Comparison of ENCODE assay signal across 30 cellular contexts in the genomic region with DNA sequence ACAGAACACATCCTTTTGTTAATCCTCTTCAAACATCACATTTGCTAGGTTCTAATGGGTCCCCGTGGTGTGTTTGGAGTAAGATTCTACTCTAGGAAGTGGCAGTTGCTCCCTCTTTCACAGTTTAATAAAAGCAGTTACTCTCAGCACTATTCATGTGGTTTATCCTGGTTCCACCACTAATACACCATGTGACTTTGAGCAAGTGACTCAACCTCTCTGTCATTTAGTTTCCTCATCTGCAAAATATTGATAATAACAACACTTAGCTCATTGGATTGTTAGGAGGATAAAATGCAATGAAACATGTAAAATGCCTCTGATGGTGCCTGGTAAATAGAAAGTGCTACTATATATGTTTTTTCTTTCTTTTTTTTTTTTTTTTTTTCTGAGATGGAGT.
DNase-seq lines count a peak whose midpoint lies in the region; ATAC-seq and TF ChIP-seq lines count a peak whose summit lies in the region.
"Had no signal": no experiment of that assay in that cellular context is flagged by ENCODE, and none has a peak within 500 bp of the region (broad histone marks: within the 10 kb centered on the region; RNA-seq: fewer than 3 reads in every experiment).

No MANE protein-coding gene starts in this region.

- H4K8ac ChIP-seq in mesenchymal stem cell (ENCODE audit: low read length), result no peak overlapping the region

- no peak overlapping the region for H3K4ac ChIP-seq in mesenchymal stem cell (ENCODE audit: low read depth in 1 of 2, low read length in 2 of 2)

- no peak overlapping the region for H2AK5ac ChIP-seq in mesenchymal stem cell (ENCODE audit: low read length, severe bottlenecking)

- H3K14ac ChIP-seq in mesenchymal stem cell (ENCODE audit: low read length in 2 of 2), result no peak overlapping the region

- H3K23ac ChIP-seq in mesenchymal stem cell (ENCODE audit: low read length in 2 of 2), result no peak overlapping the region

- WGBS in mesenchymal stem cell, result 89% methylated on average over 1 of the region's 1 CpG

- no peaks in the 10 kb centered on the region for H3K79me1 ChIP-seq in mesenchymal stem cell (replicated peaks; ENCODE audit: low read length, poor library complexity, severe bottlenecking)

- TF ChIP-seq CTCF in epithelial cell of proximal tubule (conservative IDR thresholded peaks at IDR 0.05; ENCODE audit: low read depth, low read length), result no peak
- TF ChIP-seq CTCF in Peyer's patch (IDR thresholded peaks at IDR 0.05), result no peak
- TF ChIP-seq CTCF in CD4-positive, alpha-beta T cell (IDR thresholded peaks at IDR 0.05), result no peak

- H3K27me3 ChIP-seq in mesenchymal stem cell (ENCODE audit: control insufficient read depth in 1 of 2, insufficient read depth in 1 of 2, low read length in 2 of 2) (no peaks in the 10 kb centered on the region), Peyer's patch (no peaks in the 10 kb centered on the region)
- no peaks in the 10 kb centered on the region for H3K27me3 ChIP-seq in CD4-positive, alpha-beta T cell (ENCODE audit: control insufficient read depth, insufficient read depth, low read length)
- H3K27me3 ChIP-seq: ascending aorta, BE2C, esophagus squamous epithelium, gastroesophageal sphincter, testis had no signal

- H2BK15ac ChIP-seq in mesenchymal stem cell (ENCODE audit: low read depth, poor library complexity, severe bottlenecking), result no peak overlapping the region

- H3K4me3 ChIP-seq in epithelial cell of proximal tubule (ENCODE audit: low read depth, low read length), result no peak overlapping the region
- no peak overlapping the region for H3K4me3 ChIP-seq in mesenchymal stem cell (ENCODE audit: insufficient read depth in 1 of 2, low read depth in 1 of 2, low read length in 2 of 2)
- no peak overlapping the region for H3K4me3 ChIP-seq in Peyer's patch
- H3K4me3 ChIP-seq: ascending aorta, esophagus squamous epithelium, gastroesophageal sphincter, testis had no signal

- no peak overlapping the region for H4K91ac ChIP-seq in mesenchymal stem cell (ENCODE audit: low read length)

- H3K36me3 ChIP-seq in mesenchymal stem cell (ENCODE audit: control insufficient read depth in 1 of 2, insufficient read depth in 2 of 2, low read depth in 1 of 2, low read length in 2 of 2), result no peaks in the 10 kb centered on the region
- no peaks in the 10 kb centered on the region for H3K36me3 ChIP-seq in Peyer's patch
- H3K36me3 ChIP-seq: ascending aorta, BE2C, esophagus squamous epithelium, gastroesophageal sphincter had no signal

- POLR2A ChIA-PET in CD4-positive, alpha-beta T cell (lab: Charles Lee), result no interaction called here

- H3K4me1 ChIP-seq in mesenchymal stem cell (ENCODE audit: control insufficient read depth, insufficient read depth, low read depth, low read length) (no peaks in the 10 kb centered on the region), Peyer's patch (no peaks in the 10 kb centered on the region)
- H3K4me1 ChIP-seq: ascending aorta, esophagus squamous epithelium, testis had no signal

- no peak overlapping the region for H3K4me3 Mint-ChIP-seq in CD4-positive, alpha-beta T cell
- H3K4me3 Mint-ChIP-seq: activated B cell treated with CpG ODN at 0.5 μM for 24 hours; activated CD8-positive, alpha-beta memory T cell treated with anti-CD3 and anti-CD28 coated beads, Interleukin-2, amount 10 ng/mL, durations not matched to agents 7 days and 5 days; activated naive CD8-positive, alpha-beta T cell treated with anti-CD3 and anti-CD28 coated beads, Interleukin-2, amount 10 ng/mL, durations not matched to agents 7 days and 5 days; CD8-positive, alpha-beta memory T cell; central memory CD8-positive, alpha-beta T cell; endodermal cell; IgD-negative memory B cell; nephron progenitor cell; T-cell had no signal

- no peak for ATAC-seq in GM19452 (IDR thresholded peaks at IDR 0.05; ENCODE audit: unreplicated experiment)
- no peak for ATAC-seq in CD4-positive, alpha-beta T cell (ENCODE audit: poor library complexity)
- ATAC-seq: activated CD8-positive, alpha-beta memory T cell treated with anti-CD3 and anti-CD28 coated beads, Interleukin-2, amount 10 ng/mL, durations not matched to agents 7 days and 5 days; gastroesophageal sphincter; T-cell had no signal

- H2BK12ac ChIP-seq in mesenchymal stem cell (ENCODE audit: low read length in 2 of 2), result no peak overlapping the region

- no peak overlapping the region for H3K27ac ChIP-seq in mesenchymal stem cell (ENCODE audit: low read length, poor library complexity, severe bottlenecking)
- H3K27ac ChIP-seq in Peyer's patch, result no peak overlapping the region
- H3K27ac ChIP-seq in CD4-positive, alpha-beta T cell (ENCODE audit: low read depth, low read length), result no peak overlapping the region
- H3K27ac ChIP-seq: ascending aorta, esophagus squamous epithelium, gastroesophageal sphincter, testis had no signal

- no peak overlapping the region for H3K27ac Mint-ChIP-seq in CD4-positive, alpha-beta T cell
- H3K27ac Mint-ChIP-seq: activated B cell treated with CpG ODN at 0.5 μM for 24 hours; activated CD8-positive, alpha-beta memory T cell treated with anti-CD3 and anti-CD28 coated beads, Interleukin-2, amount 10 ng/mL, durations not matched to agents 7 days and 5 days; activated naive CD8-positive, alpha-beta T cell treated with anti-CD3 and anti-CD28 coated beads, Interleukin-2, amount 10 ng/mL, durations not matched to agents 7 days and 5 days; CD8-positive, alpha-beta memory T cell; endodermal cell; IgD-negative memory B cell; nephron progenitor cell; T-cell had no signal

- no peak overlapping the region for H2BK5ac ChIP-seq in mesenchymal stem cell (ENCODE audit: low read depth, low read length, poor library complexity, severe bottlenecking)

- H3K9me3 ChIP-seq in mesenchymal stem cell (ENCODE audit: control insufficient read depth, low read length), result peaks cover 76% of the 10 kb centered on the region
- H3K9me3 ChIP-seq in Peyer's patch, result peaks cover 0 to 14% (median 6%) of the 10 kb centered on the region in 4 donors
- peaks cover 9% of the 10 kb centered on the region for H3K9me3 ChIP-seq in CD4-positive, alpha-beta T cell (ENCODE audit: control insufficient read depth, low read length)
- H3K9me3 ChIP-seq: ascending aorta, BE2C, testis had no signal

- no peak overlapping the region for H3K18ac ChIP-seq in mesenchymal stem cell (ENCODE audit: low read depth in 1 of 2, low read length in 2 of 2)

- H3K4me2 ChIP-seq in mesenchymal stem cell (ENCODE audit: low read length, poor library complexity, severe bottlenecking), result no peak overlapping the region

- H3K4me1 Mint-ChIP-seq in CD4-positive, alpha-beta T cell (ENCODE audit: low read depth), result no peaks in the 10 kb centered on the region
- H3K4me1 Mint-ChIP-seq: activated B cell treated with CpG ODN at 0.5 μM for 24 hours; activated CD8-positive, alpha-beta memory T cell treated with anti-CD3 and anti-CD28 coated beads, Interleukin-2, amount 10 ng/mL, durations not matched to agents 7 days and 5 days; CD8-positive, alpha-beta memory T cell; central memory CD8-positive, alpha-beta T cell; nephron progenitor cell; T-cell had no signal

- H3K36me3 Mint-ChIP-seq in CD4-positive, alpha-beta T cell (ENCODE audit: low read depth), result peaks cover 21% of the 10 kb centered on the region
- H3K36me3 Mint-ChIP-seq: activated CD8-positive, alpha-beta memory T cell treated with anti-CD3 and anti-CD28 coated beads, Interleukin-2, amount 10 ng/mL, durations not matched to agents 7 days and 5 days; activated naive CD8-positive, alpha-beta T cell treated with anti-CD3 and anti-CD28 coated beads, Interleukin-2, amount 10 ng/mL, durations not matched to agents 7 days and 5 days; CD8-positive, alpha-beta memory T cell had no signal

- intact Hi-C loops in CD4-positive, alpha-beta T cell (cut with DNase I, micrococcal nuclease), result no loop called here

- H3K27me3 Mint-ChIP-seq in CD4-positive, alpha-beta T cell, result no peaks in the 10 kb centered on the region
- H3K27me3 Mint-ChIP-seq: activated B cell treated with CpG ODN at 0.5 μM for 24 hours; activated CD8-positive, alpha-beta memory T cell treated with anti-CD3 and anti-CD28 coated beads, Interleukin-2, amount 10 ng/mL, durations not matched to agents 7 days and 5 days; central memory CD8-positive, alpha-beta T cell; IgD-negative memory B cell had no signal

- no peak overlapping the region for H2AFZ ChIP-seq in mesenchymal stem cell (ENCODE audit: low read depth, low read length)

- peaks cover 2% of the 10 kb centered on the region for H3K9me3 Mint-ChIP-seq in CD4-positive, alpha-beta T cell
- H3K9me3 Mint-ChIP-seq: endodermal cell, nephron progenitor cell had no signal

- no peak for TF ChIP-seq POLR2A in Peyer's patch (IDR thresholded peaks at IDR 0.05)

- DNase-seq in EH (ENCODE audit: low read depth), result peak; percentile 26
- DNase-seq in OCI-M1 (lab: John Stamatoyannopoulos, UW), result peak; percentile 25
- DNase-seq in epithelial cell of proximal tubule (ENCODE audit: low read depth), result peak; percentile 40
- peak; percentile 65 for DNase-seq in mesenchymal stem cell
- DNase-seq in middle frontal gyrus (ENCODE audit: extremely low spot score, low spot score), result no peak
- DNase-seq in Peyer's patch, result no peak
- no peak for DNase-seq in CD4-positive, alpha-beta T cell
- DNase-seq: activated B cell treated with CpG ODN at 0.5 μM for 24 hours; activated CD8-positive, alpha-beta memory T cell treated with anti-CD3 and anti-CD28 coated beads, Interleukin-2, amount 10 ng/mL, durations not matched to agents 7 days and 5 days; activated gamma-delta T cell treated with Interleukin-2 at 50 U/mL for 16 hours; activated naive CD8-positive, alpha-beta T cell treated with anti-CD3 and anti-CD28 coated beads, Interleukin-2, amount 10 ng/mL, durations not matched to agents 7 days and 5 days; activated T-cell treated with anti-CD3 and anti-CD28 coated beads, Interleukin-2, amount 50 U/mL, for 48 hours; BE2C; CD8-positive, alpha-beta memory T cell; endodermal cell; esophagus squamous epithelium; HCEC 1CT; mammary epithelial cell; NCI-H1048; NCI-H1694; NCI-H510A; nephron progenitor cell; stimulated activated naive CD4-positive, alpha-beta T cell treated with Interleukin-2 at 50 U/mL for 16 hours; T-cell; testis had no signal

- no peak overlapping the region for H2BK120ac ChIP-seq in mesenchymal stem cell (ENCODE audit: low read depth, low read length)

- H3K9ac ChIP-seq in mesenchymal stem cell (ENCODE audit: low read length), result no peak overlapping the region

- CTCF ChIA-PET in CD4-positive, alpha-beta T cell (lab: Charles Lee), result no interaction called here

Comparison
In these comparisons a context has a peak if more than half of its experiments do, and no peak if none do; other contexts are left out.
1. DNase-seq: peak in EH (single experiment), OCI-M1 (single experiment), epithelial cell of proximal tubule (single experiment) and mesenchymal stem cell (single experiment); none in middle frontal gyrus (single experiment), Peyer's patch (0 of 3) and CD4-positive, alpha-beta T cell (0 of 10).